ENCODE assay signal across 1 cellular context in the genomic region with DNA sequence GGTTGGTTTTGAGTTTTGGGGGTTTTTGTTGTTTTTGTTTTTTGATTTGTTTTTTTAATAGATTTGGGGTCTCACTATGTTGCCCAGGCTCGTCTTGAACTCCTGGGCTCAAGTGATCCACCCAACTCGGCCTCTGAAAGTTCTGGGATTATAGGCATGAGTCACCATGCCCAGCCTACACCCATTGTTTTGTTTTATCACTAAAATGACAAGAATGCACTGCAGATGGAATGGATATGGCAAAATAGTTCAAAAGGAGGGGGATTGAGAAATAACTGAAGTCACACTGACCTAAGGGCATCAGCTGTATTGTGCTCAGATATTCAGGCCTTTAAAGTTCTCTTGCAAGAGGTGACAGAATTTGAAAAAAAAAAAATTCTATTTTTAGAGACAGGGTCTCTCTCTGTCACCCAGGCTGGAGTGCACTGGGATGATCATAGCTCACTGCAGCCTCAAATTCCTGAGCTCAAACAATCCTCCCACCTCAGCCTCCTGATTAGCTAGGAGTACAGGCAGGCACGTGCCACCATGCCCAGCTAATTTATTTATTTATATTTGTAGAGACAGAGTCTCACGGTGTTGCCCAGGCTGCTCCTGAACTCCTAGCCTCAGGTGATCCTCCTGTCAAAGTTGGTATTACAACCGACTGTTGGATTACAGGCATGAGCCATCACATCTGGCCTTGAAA.
TF ChIP-seq lines count a peak whose summit lies in the region.

No MANE protein-coding gene starts in this region.

TF ChIP-seq in HepG2, 621 proteins besides CTCF, POLR2A, EP300 and RAD21 (continued from another document and continues in another):
- TF ChIP-seq, protein P1, sequence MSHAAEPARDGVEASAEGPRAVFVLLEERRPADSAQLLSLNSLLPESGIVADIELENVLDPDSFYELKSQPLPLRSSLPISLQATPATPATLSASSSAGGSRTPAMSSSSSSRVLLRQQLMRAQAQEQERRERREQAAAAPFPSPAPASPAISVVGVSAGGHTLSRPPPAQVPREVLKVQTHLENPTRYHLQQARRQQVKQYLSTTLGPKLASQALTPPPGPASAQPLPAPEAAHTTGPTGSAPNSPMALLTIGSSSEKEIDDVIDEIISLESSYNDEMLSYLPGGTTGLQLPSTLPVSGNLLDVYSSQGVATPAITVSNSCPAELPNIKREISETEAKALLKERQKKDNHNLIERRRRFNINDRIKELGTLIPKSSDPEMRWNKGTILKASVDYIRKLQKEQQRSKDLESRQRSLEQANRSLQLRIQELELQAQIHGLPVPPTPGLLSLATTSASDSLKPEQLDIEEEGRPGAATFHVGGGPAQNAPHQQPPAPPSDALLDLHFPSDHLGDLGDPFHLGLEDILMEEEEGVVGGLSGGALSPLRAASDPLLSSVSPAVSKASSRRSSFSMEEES (CRISPR knock-in tag; IDR thresholded peaks at IDR 0.05), result 0 out of 2 replicates have a peak, but pooled peaks have one; percentile 32
- TF ChIP-seq, protein P2, sequence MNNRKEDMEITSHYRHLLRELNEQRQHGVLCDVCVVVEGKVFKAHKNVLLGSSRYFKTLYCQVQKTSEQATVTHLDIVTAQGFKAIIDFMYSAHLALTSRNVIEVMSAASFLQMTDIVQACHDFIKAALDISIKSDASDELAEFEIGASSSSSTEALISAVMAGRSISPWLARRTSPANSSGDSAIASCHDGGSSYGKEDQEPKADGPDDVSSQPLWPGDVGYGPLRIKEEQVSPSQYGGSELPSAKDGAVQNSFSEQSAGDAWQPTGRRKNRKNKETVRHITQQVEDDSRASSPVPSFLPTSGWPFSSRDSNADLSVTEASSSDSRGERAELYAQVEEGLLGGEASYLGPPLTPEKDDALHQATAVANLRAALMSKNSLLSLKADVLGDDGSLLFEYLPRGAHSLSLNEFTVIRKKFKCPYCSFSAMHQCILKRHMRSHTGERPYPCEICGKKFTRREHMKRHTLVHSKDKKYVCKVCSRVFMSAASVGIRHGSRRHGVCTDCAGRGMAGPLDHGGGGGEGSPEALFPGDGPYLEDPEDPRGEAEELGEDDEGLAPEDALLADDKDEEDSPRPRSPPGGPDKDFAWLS (CRISPR knock-in tag; IDR thresholded peaks at IDR 0.05; ENCODE audit: borderline replicate concordance), result no peak
- TF ChIP-seq RFXANK (CRISPR knock-in tag; IDR thresholded peaks at IDR 0.05) (no peak), FOXK1 (CRISPR knock-in tag; IDR thresholded peaks at IDR 0.05; ENCODE audit: borderline replicate concordance, low read depth) (peak; percentile 23; the same call in 1 of the 2 replicates), ZNF761 (CRISPR knock-in tag; conservative IDR thresholded peaks at IDR 0.05) (no peak), THYN1 (CRISPR knock-in tag; IDR thresholded peaks at IDR 0.05; ENCODE audit: borderline replicate concordance, low read depth) (no peak), NFATC3 (CRISPR knock-in tag; IDR thresholded peaks at IDR 0.05) (no peak), NFYC (CRISPR knock-in tag; IDR thresholded peaks at IDR 0.05) (no peak), ZNF614 (CRISPR knock-in tag; IDR thresholded peaks at IDR 0.05; ENCODE audit: borderline replicate concordance) (no peak), ZNF460 (CRISPR knock-in tag; IDR thresholded peaks at IDR 0.05; ENCODE audit: borderline replicate concordance) (no peak), FOSL1 (CRISPR knock-in tag; IDR thresholded peaks at IDR 0.05; ENCODE audit: borderline replicate concordance) (0 out of 2 replicates have a peak, but pooled peaks have one; percentile 40), HNF4G (IDR thresholded peaks at IDR 0.05; ENCODE audit: borderline replicate concordance, low read depth, low read length) (no peak; the same call in 1 of the 2 replicates), HNF4G (CRISPR knock-in tag; IDR thresholded peaks at IDR 0.05; ENCODE audit: borderline replicate concordance, low read depth) (no peak), ZNF143 (CRISPR knock-in tag; IDR thresholded peaks at IDR 0.05) (no peak), ZNF589 (CRISPR knock-in tag; conservative IDR thresholded peaks at IDR 0.05) (no peak), ZNF160 (CRISPR knock-in tag; IDR thresholded peaks at IDR 0.05) (no peak), ZNF724P (CRISPR knock-in tag; IDR thresholded peaks at IDR 0.05; ENCODE audit: borderline replicate concordance) (no peak), ASH2L (IDR thresholded peaks at IDR 0.05; ENCODE audit: insufficient read length, low read depth, low read length) (no peak), ZNF484 (CRISPR knock-in tag; IDR thresholded peaks at IDR 0.05; ENCODE audit: borderline replicate concordance, low read depth) (no peak), ZNF839 (CRISPR knock-in tag; IDR thresholded peaks at IDR 0.05; ENCODE audit: borderline replicate concordance) (no peak), MEIS2 (CRISPR knock-in tag; IDR thresholded peaks at IDR 0.05) (no peak), ZC3H4 (CRISPR knock-in tag; IDR thresholded peaks at IDR 0.05; ENCODE audit: borderline replicate concordance) (no peak), FLYWCH1 (CRISPR knock-in tag; IDR thresholded peaks at IDR 0.05) (no peak), MEIS1 (CRISPR knock-in tag; IDR thresholded peaks at IDR 0.05; ENCODE audit: borderline replicate concordance) (no peak), ZNF75D (CRISPR knock-in tag; IDR thresholded peaks at IDR 0.05; ENCODE audit: borderline replicate concordance) (no peak), ZKSCAN8 (CRISPR knock-in tag; IDR thresholded peaks at IDR 0.05; ENCODE audit: borderline replicate concordance) (no peak), ZNF546 (CRISPR knock-in tag; conservative IDR thresholded peaks at IDR 0.05) (no peak), REL (CRISPR knock-in tag; conservative IDR thresholded peaks at IDR 0.05) (no peak), ZNF703 (CRISPR knock-in tag; IDR thresholded peaks at IDR 0.05; ENCODE audit: borderline replicate concordance) (no peak), SOX6 (IDR thresholded peaks at IDR 0.05) (no peak), SOX6 (CRISPR knock-in tag; IDR thresholded peaks at IDR 0.05) (peak; percentile 95), ARNT2 (CRISPR knock-in tag; IDR thresholded peaks at IDR 0.05; ENCODE audit: low read depth) (no peak), TCF7 (IDR thresholded peaks at IDR 0.05; ENCODE audit: low read depth) (peak; percentile 73)
- TF ChIP-seq, protein P3, sequence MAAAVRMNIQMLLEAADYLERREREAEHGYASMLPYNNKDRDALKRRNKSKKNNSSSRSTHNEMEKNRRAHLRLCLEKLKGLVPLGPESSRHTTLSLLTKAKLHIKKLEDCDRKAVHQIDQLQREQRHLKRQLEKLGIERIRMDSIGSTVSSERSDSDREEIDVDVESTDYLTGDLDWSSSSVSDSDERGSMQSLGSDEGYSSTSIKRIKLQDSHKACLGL (CRISPR knock-in tag; IDR thresholded peaks at IDR 0.05), result no peak
- TF ChIP-seq, protein P4, sequence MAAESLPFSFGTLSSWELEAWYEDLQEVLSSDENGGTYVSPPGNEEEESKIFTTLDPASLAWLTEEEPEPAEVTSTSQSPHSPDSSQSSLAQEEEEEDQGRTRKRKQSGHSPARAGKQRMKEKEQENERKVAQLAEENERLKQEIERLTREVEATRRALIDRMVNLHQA (CRISPR knock-in tag; IDR thresholded peaks at IDR 0.05), result no peak
- TF ChIP-seq, protein P5, sequence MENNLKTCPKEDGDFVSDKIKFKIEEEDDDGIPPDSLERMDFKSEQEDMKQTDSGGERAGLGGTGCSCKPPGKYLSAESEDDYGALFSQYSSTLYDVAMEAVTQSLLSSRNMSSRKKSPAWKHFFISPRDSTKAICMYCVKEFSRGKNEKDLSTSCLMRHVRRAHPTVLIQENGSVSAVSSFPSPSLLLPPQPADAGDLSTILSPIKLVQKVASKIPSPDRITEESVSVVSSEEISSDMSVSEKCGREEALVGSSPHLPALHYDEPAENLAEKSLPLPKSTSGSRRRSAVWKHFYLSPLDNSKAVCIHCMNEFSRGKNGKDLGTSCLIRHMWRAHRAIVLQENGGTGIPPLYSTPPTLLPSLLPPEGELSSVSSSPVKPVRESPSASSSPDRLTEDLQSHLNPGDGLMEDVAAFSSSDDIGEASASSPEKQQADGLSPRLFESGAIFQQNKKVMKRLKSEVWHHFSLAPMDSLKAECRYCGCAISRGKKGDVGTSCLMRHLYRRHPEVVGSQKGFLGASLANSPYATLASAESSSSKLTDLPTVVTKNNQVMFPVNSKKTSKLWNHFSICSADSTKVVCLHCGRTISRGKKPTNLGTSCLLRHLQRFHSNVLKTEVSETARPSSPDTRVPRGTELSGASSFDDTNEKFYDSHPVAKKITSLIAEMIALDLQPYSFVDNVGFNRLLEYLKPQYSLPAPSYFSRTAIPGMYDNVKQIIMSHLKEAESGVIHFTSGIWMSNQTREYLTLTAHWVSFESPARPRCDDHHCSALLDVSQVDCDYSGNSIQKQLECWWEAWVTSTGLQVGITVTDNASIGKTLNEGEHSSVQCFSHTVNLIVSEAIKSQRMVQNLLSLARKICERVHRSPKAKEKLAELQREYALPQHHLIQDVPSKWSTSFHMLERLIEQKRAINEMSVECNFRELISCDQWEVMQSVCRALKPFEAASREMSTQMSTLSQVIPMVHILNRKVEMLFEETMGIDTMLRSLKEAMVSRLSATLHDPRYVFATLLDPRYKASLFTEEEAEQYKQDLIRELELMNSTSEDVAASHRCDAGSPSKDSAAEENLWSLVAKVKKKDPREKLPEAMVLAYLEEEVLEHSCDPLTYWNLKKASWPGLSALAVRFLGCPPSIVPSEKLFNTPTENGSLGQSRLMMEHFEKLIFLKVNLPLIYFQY (CRISPR knock-in tag; IDR thresholded peaks at IDR 0.05; ENCODE audit: borderline replicate concordance), result no peak
- TF ChIP-seq, protein P6, sequence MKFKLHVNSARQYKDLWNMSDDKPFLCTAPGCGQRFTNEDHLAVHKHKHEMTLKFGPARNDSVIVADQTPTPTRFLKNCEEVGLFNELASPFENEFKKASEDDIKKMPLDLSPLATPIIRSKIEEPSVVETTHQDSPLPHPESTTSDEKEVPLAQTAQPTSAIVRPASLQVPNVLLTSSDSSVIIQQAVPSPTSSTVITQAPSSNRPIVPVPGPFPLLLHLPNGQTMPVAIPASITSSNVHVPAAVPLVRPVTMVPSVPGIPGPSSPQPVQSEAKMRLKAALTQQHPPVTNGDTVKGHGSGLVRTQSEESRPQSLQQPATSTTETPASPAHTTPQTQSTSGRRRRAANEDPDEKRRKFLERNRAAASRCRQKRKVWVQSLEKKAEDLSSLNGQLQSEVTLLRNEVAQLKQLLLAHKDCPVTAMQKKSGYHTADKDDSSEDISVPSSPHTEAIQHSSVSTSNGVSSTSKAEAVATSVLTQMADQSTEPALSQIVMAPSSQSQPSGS (CRISPR knock-in tag; IDR thresholded peaks at IDR 0.05), result no peak
- TF ChIP-seq, protein P7, sequence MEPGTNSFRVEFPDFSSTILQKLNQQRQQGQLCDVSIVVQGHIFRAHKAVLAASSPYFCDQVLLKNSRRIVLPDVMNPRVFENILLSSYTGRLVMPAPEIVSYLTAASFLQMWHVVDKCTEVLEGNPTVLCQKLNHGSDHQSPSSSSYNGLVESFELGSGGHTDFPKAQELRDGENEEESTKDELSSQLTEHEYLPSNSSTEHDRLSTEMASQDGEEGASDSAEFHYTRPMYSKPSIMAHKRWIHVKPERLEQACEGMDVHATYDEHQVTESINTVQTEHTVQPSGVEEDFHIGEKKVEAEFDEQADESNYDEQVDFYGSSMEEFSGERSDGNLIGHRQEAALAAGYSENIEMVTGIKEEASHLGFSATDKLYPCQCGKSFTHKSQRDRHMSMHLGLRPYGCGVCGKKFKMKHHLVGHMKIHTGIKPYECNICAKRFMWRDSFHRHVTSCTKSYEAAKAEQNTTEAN (CRISPR knock-in tag; conservative IDR thresholded peaks at IDR 0.05), result no peak
- TF ChIP-seq, protein P8, sequence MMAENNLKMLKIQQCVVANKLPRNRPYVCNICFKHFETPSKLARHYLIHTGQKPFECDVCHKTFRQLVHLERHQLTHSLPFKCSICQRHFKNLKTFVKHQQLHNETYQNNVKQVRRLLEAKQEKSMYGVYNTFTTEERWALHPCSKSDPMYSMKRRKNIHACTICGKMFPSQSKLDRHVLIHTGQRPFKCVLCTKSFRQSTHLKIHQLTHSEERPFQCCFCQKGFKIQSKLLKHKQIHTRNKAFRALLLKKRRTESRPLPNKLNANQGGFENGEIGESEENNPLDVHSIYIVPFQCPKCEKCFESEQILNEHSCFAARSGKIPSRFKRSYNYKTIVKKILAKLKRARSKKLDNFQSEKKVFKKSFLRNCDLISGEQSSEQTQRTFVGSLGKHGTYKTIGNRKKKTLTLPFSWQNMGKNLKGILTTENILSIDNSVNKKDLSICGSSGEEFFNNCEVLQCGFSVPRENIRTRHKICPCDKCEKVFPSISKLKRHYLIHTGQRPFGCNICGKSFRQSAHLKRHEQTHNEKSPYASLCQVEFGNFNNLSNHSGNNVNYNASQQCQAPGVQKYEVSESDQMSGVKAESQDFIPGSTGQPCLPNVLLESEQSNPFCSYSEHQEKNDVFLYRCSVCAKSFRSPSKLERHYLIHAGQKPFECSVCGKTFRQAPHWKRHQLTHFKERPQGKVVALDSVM (CRISPR knock-in tag; IDR thresholded peaks at IDR 0.05), result peak; percentile 95
- TF ChIP-seq, protein P9, sequence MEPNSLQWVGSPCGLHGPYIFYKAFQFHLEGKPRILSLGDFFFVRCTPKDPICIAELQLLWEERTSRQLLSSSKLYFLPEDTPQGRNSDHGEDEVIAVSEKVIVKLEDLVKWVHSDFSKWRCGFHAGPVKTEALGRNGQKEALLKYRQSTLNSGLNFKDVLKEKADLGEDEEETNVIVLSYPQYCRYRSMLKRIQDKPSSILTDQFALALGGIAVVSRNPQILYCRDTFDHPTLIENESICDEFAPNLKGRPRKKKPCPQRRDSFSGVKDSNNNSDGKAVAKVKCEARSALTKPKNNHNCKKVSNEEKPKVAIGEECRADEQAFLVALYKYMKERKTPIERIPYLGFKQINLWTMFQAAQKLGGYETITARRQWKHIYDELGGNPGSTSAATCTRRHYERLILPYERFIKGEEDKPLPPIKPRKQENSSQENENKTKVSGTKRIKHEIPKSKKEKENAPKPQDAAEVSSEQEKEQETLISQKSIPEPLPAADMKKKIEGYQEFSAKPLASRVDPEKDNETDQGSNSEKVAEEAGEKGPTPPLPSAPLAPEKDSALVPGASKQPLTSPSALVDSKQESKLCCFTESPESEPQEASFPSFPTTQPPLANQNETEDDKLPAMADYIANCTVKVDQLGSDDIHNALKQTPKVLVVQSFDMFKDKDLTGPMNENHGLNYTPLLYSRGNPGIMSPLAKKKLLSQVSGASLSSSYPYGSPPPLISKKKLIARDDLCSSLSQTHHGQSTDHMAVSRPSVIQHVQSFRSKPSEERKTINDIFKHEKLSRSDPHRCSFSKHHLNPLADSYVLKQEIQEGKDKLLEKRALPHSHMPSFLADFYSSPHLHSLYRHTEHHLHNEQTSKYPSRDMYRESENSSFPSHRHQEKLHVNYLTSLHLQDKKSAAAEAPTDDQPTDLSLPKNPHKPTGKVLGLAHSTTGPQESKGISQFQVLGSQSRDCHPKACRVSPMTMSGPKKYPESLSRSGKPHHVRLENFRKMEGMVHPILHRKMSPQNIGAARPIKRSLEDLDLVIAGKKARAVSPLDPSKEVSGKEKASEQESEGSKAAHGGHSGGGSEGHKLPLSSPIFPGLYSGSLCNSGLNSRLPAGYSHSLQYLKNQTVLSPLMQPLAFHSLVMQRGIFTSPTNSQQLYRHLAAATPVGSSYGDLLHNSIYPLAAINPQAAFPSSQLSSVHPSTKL (CRISPR knock-in tag; IDR thresholded peaks at IDR 0.05), result peak; percentile 73; the same call in 1 of the 2 replicates
- TF ChIP-seq, protein P10, sequence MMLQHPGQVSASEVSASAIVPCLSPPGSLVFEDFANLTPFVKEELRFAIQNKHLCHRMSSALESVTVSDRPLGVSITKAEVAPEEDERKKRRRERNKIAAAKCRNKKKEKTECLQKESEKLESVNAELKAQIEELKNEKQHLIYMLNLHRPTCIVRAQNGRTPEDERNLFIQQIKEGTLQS (CRISPR knock-in tag; IDR thresholded peaks at IDR 0.05), result peak; percentile 83
